15 cellular contexts compared by ENCODE assay signal in genomic region chr10:87658383-87658795, GRCh38. TPM values are rescaled to one million over a fixed set of nuclear protein-coding genes. Genes with fewer than 3 reads are reported as not detected.
A peak's percentile ranks its signal among the peaks of the same experiment; 100 is the strongest.
DNase-seq lines count a peak whose midpoint lies in the region; ATAC-seq and TF ChIP-seq lines count a peak whose summit lies in the region.
"Had no signal": no experiment of that assay in that cellular context is flagged by ENCODE, and none has a peak within 500 bp of the region (broad histone marks: within the 10 kb centered on the region; RNA-seq: fewer than 3 reads in every experiment).

No MANE protein-coding gene starts in this region.

- no peaks in the 10 kb centered on the region for H3K9me3 ChIP-seq in lower lobe of right lung
- H3K9me3 ChIP-seq: BLaER1 treated with 17β-estradiol and CSF1 and Interleukin-3, amounts not matched to agents 10 nM and 100 nM had no signal

- no peaks in the 10 kb centered on the region for H3K9me3 Mint-ChIP-seq in activated T-helper 1 cell treated with anti-CD3 and anti-CD28 coated beads, Interleukin-12 subunit alpha, Interleukin-12 subunit beta, Interleukin-2, Interleukin-4 antibody, amounts not matched to agents 30 ng/mL and 10 ng/mL and 1 ng/mL, durations not matched to agents 14 hours and 24 hours and 36 hours
- H3K9me3 Mint-ChIP-seq in activated naive CD4-positive, alpha-beta T cell treated with anti-CD3 and anti-CD28 coated beads for 36 hours = no peaks in the 10 kb centered on the region
- H3K9me3 Mint-ChIP-seq: activated CD8-positive, alpha-beta T cell treated with anti-CD3 and anti-CD28 coated beads for 36 hours had no signal

- no peak for TF ChIP-seq EP300 in Ishikawa (IDR thresholded peaks at IDR 0.05; ENCODE audit: borderline replicate concordance)

- intact Hi-C loops in activated T-helper 1 cell treated with anti-CD3 and anti-CD28 coated beads, Interleukin-12 subunit alpha, Interleukin-12 subunit beta, Interleukin-2, Interleukin-4 antibody, amounts not matched to agents 30 ng/mL and 10 ng/mL and 1 ng/mL, durations not matched to agents 14 hours and 24 hours and 36 hours (cut with micrococcal nuclease) = loop anchor here (5.0 kb wide), 1 partner anchor 126 kb away; no protein-coding TSS in a partner anchor
- intact Hi-C loops in lower lobe of right lung (cut with DNase I) (no loop called here), posterior cingulate gyrus (cut with DNase I) (loop anchor here (10.0 kb wide), 1 partner anchor 124 kb away; no protein-coding TSS in a partner anchor)
- intact Hi-C loops in activated naive CD4-positive, alpha-beta T cell treated with anti-CD3 and anti-CD28 coated beads for 36 hours (cut with micrococcal nuclease) = loop anchor here (5.0 kb wide), 3 partner anchors 159 to 454 kb away; partner anchors contain the start of genes ATAD1, KLLN and PTEN

- H3K4me1 ChIP-seq in lower lobe of right lung = peaks cover 38% of the 10 kb centered on the region

- no peak for TF ChIP-seq CTCF in lower lobe of right lung (IDR thresholded peaks at IDR 0.05)

- H3K4me1 Mint-ChIP-seq in activated T-helper 1 cell treated with anti-CD3 and anti-CD28 coated beads, Interleukin-12 subunit alpha, Interleukin-12 subunit beta, Interleukin-2, Interleukin-4 antibody, amounts not matched to agents 30 ng/mL and 10 ng/mL and 1 ng/mL, durations not matched to agents 14 hours and 24 hours and 36 hours (ENCODE audit: low read depth) = peaks cover 17% of the 10 kb centered on the region
- H3K4me1 Mint-ChIP-seq in activated naive CD4-positive, alpha-beta T cell treated with anti-CD3 and anti-CD28 coated beads for 36 hours (ENCODE audit: low read depth) = peaks cover 10% of the 10 kb centered on the region

- no peak for TF ChIP-seq RAD21 in Ishikawa (IDR thresholded peaks at IDR 0.05; ENCODE audit: low read depth)

- H3K27ac Mint-ChIP-seq in activated T-helper 1 cell treated with anti-CD3 and anti-CD28 coated beads, Interleukin-12 subunit alpha, Interleukin-12 subunit beta, Interleukin-2, Interleukin-4 antibody, amounts not matched to agents 30 ng/mL and 10 ng/mL and 1 ng/mL, durations not matched to agents 14 hours and 24 hours and 36 hours = no peak overlapping the region
- H3K27ac Mint-ChIP-seq in activated naive CD4-positive, alpha-beta T cell treated with anti-CD3 and anti-CD28 coated beads for 36 hours = no peak overlapping the region
- H3K27ac Mint-ChIP-seq: activated CD8-positive, alpha-beta T cell treated with anti-CD3 and anti-CD28 coated beads for 36 hours; activated naive CD8-positive, alpha-beta T cell had no signal

- CTCF ChIA-PET in activated naive CD4-positive, alpha-beta T cell treated with anti-CD3 and anti-CD28 coated beads for 36 hours (lab: Charles Lee) = interaction anchor here (0.5 to 1.6 kb wide), 8 partner anchors 10 to 660 kb away, joined by 3 to 6 read pairs (median 3); no protein-coding TSS in a partner anchor

- peaks cover 55% of the 10 kb centered on the region for H3K27me3 Mint-ChIP-seq in activated T-helper 1 cell treated with anti-CD3 and anti-CD28 coated beads, Interleukin-12 subunit alpha, Interleukin-12 subunit beta, Interleukin-2, Interleukin-4 antibody, amounts not matched to agents 30 ng/mL and 10 ng/mL and 1 ng/mL, durations not matched to agents 14 hours and 24 hours and 36 hours (ENCODE audit: insufficient read depth)
- peaks cover 40% of the 10 kb centered on the region for H3K27me3 Mint-ChIP-seq in activated naive CD4-positive, alpha-beta T cell treated with anti-CD3 and anti-CD28 coated beads for 36 hours (ENCODE audit: low read depth)

- DNase-seq in CD1c-positive myeloid dendritic cell (ENCODE audit: extremely low spot score) (peak; percentile 44), lower lobe of right lung (no peak), mucosa of gallbladder (ENCODE audit: low spot score) (no peak), posterior cingulate gyrus (no peak)
- no peak for DNase-seq in activated T-helper 1 cell treated with anti-CD3 and anti-CD28 coated beads, Interleukin-12 subunit alpha, Interleukin-12 subunit beta, Interleukin-2, Interleukin-4 antibody, amounts not matched to agents 30 ng/mL and 10 ng/mL and 1 ng/mL, durations not matched to agents 14 hours and 24 hours and 36 hours (ENCODE audit: low spot score)
- no peak for DNase-seq in activated CD8-positive, alpha-beta memory T cell treated with anti-CD3 and anti-CD28 coated beads, Interleukin-2, amount 50 U/mL, for 4 hours
- no peak for DNase-seq in activated naive CD4-positive, alpha-beta T cell treated with anti-CD3 and anti-CD28 coated beads for 36 hours
- DNase-seq: activated CD8-positive, alpha-beta T cell treated with anti-CD3 and anti-CD28 coated beads for 36 hours; effector CD4-positive, alpha-beta T cell; HCEC 1CT; head of caudate nucleus; T-helper 2 cell had no signal

- H3K36me3 Mint-ChIP-seq in activated T-helper 1 cell treated with anti-CD3 and anti-CD28 coated beads, Interleukin-12 subunit alpha, Interleukin-12 subunit beta, Interleukin-2, Interleukin-4 antibody, amounts not matched to agents 30 ng/mL and 10 ng/mL and 1 ng/mL, durations not matched to agents 14 hours and 24 hours and 36 hours (ENCODE audit: low read depth) = no peaks in the 10 kb centered on the region
- no peaks in the 10 kb centered on the region for H3K36me3 Mint-ChIP-seq in activated naive CD4-positive, alpha-beta T cell treated with anti-CD3 and anti-CD28 coated beads for 36 hours (ENCODE audit: low read depth)
- H3K36me3 Mint-ChIP-seq: activated naive CD8-positive, alpha-beta T cell had no signal

- ATAC-seq in lower lobe of right lung = no peak

- H3K27me3 ChIP-seq in lower lobe of right lung (ENCODE audit: low read depth) = no peaks in the 10 kb centered on the region

- H3K27ac ChIP-seq in lower lobe of right lung = peak overlapping the region; percentile 89
- H3K27ac ChIP-seq: BLaER1 treated with 17β-estradiol and CSF1 and Interleukin-3, amounts not matched to agents 10 nM and 100 nM had no signal

- no peaks in the 10 kb centered on the region for H3K36me3 ChIP-seq in lower lobe of right lung
- H3K36me3 ChIP-seq: BLaER1 treated with 17β-estradiol and CSF1 and Interleukin-3, amounts not matched to agents 10 nM and 100 nM had no signal

- H3K4me3 ChIP-seq in lower lobe of right lung = no peak overlapping the region
- H3K4me3 ChIP-seq: BLaER1 treated with 17β-estradiol and CSF1 and Interleukin-3, amounts not matched to agents 10 nM and 100 nM had no signal

- H3K4me3 Mint-ChIP-seq in activated T-helper 1 cell treated with anti-CD3 and anti-CD28 coated beads, Interleukin-12 subunit alpha, Interleukin-12 subunit beta, Interleukin-2, Interleukin-4 antibody, amounts not matched to agents 30 ng/mL and 10 ng/mL and 1 ng/mL, durations not matched to agents 14 hours and 24 hours and 36 hours = peak overlapping the region; percentile 21
- H3K4me3 Mint-ChIP-seq in activated naive CD4-positive, alpha-beta T cell treated with anti-CD3 and anti-CD28 coated beads for 36 hours = no peak overlapping the region

TF ChIP-seq in Ishikawa, 13 proteins besides CTCF, POLR2A, EP300 and RAD21:
- no peak for TF ChIP-seq MAX (IDR thresholded peaks at IDR 0.05)
- peak; percentile 73 for TF ChIP-seq NFIC (IDR thresholded peaks at IDR 0.05)

RNA-seq across cellular contexts. Expression of gene PAPSS2, which starts 1.3 kb away (rescaled TPM):
- total RNA-seq in activated T-helper 1 cell treated with anti-CD3 and anti-CD28 coated beads, Interleukin-12 subunit alpha, Interleukin-12 subunit beta, Interleukin-2, Interleukin-4 antibody, amounts not matched to agents 30 ng/mL and 10 ng/mL and 1 ng/mL, durations not matched to agents 14 hours and 24 hours and 36 hours = 0.07 and 0.21 TPM in 2 replicates
- total RNA-seq in lower lobe of right lung (137 TPM), mucosa of gallbladder (96.4 TPM)
- total RNA-seq in activated naive CD4-positive, alpha-beta T cell treated with anti-CD3 and anti-CD28 coated beads for 36 hours = under 1 TPM in 1 of 2 experiments, not detected in 1; 0.38 TPM

Comparison
In these comparisons a context has a peak if more than half of its experiments do, and no peak if none do; other contexts are left out.
1. RNA of gene PAPSS2, which starts 1.3 kb away (total RNA-seq): 137 TPM in lower lobe of right lung (single experiment) and 96.4 TPM in mucosa of gallbladder (single experiment); 0.38 TPM in activated naive CD4-positive, alpha-beta T cell treated with anti-CD3 and anti-CD28 coated beads for 36 hours and 0.07 to 0.21 TPM in activated T-helper 1 cell treated with anti-CD3 and anti-CD28 coated beads, Interleukin-12 subunit alpha, Interleukin-12 subunit beta, Interleukin-2, Interleukin-4 antibody, amounts not matched to agents 30 ng/mL and 10 ng/mL and 1 ng/mL, durations not matched to agents 14 hours and 24 hours and 36 hours; every median in the first group is over 10 times any median in the second.